8 cellular contexts compared by ENCODE assay signal in the genomic region with DNA sequence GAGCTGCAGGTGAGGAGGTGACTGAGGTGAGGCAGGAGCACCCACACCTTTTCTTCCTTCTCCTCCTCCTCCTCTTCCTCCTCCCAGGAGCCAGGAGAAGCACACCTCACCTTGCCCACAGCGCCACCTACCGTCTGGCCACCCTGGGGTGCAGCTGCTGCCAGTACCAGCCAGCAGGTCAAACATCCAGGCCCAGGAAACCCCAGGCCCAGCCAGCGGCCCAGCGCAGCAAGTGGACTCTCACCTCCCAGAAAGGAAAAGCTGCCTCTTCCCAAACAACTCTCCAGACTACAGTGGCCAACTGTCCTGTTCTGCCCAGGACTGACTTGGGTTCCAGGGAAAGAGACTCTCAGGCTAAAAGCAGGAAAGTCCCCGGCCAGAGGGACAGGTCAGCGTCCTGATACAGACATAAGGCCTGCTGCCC. TPM values are rescaled to one million over a fixed set of nuclear protein-coding genes. Genes with fewer than 3 reads are reported as not detected.
DNase-seq lines count a peak whose midpoint lies in the region; ATAC-seq, FAIRE-seq and TF ChIP-seq lines count a peak whose summit lies in the region.

No MANE protein-coding gene starts in this region.

- H3K4me1 Mint-ChIP-seq in astrocyte (ENCODE audit: low read depth, unreplicated experiment), result no peaks in the 10 kb centered on the region

- H3K9me3 Mint-ChIP-seq in astrocyte (ENCODE audit: unreplicated experiment), result no peaks in the 10 kb centered on the region

- no peaks in the 10 kb centered on the region for H3F3A ChIP-seq in SU-DHL-6 (ENCODE audit: insufficient read depth)

- H3K36me3 Mint-ChIP-seq in astrocyte (ENCODE audit: low read depth, unreplicated experiment), result no peaks in the 10 kb centered on the region

- H3K79me2 ChIP-seq in SU-DHL-6 (ENCODE audit: insufficient read depth, low read length) (no peaks in the 10 kb centered on the region), astrocyte (ENCODE audit: insufficient read depth, low read length) (no peaks in the 10 kb centered on the region)

- FAIRE-seq in astrocyte (lab: Jason Lieb, UNC), result no peak

- H3K36me3 ChIP-seq in SU-DHL-6 (ENCODE audit: low read length) (no peaks in the 10 kb centered on the region), astrocyte (ENCODE audit: insufficient read depth, low read length) (no peaks in the 10 kb centered on the region)

- H3K4me2 ChIP-seq in SU-DHL-6 (ENCODE audit: low read depth, low read length, poor library complexity, severe bottlenecking), result no peak overlapping the region
- H3K4me2 ChIP-seq in astrocyte (ENCODE audit: low read length), result no peak overlapping the region

- no peaks in the 10 kb centered on the region for H3K9me2 ChIP-seq in SU-DHL-6 (replicated peaks; ENCODE audit: insufficient read depth, low read length)

- TF ChIP-seq CTCF in SU-DHL-6 (IDR thresholded peaks at IDR 0.05; ENCODE audit: insufficient read depth, low read length, poor library complexity, severe bottlenecking) (peak; percentile 45), astrocyte (IDR thresholded peaks at IDR 0.05; ENCODE audit: insufficient read depth, low read depth, low read length) (peak; percentile 57)

- H3K27me3 Mint-ChIP-seq in astrocyte (ENCODE audit: low read depth, unreplicated experiment), result peaks cover 19% of the 10 kb centered on the region

- H3K9ac ChIP-seq in SU-DHL-6 (ENCODE audit: low read length), result no peak overlapping the region
- H3K9ac ChIP-seq in astrocyte (ENCODE audit: low read length), result no peak overlapping the region

- no peaks in the 10 kb centered on the region for H3K4me1 ChIP-seq in astrocyte (ENCODE audit: insufficient read depth, low read length)

- H3K4me3 ChIP-seq in SU-DHL-6 (ENCODE audit: insufficient read depth, low read length, poor library complexity, severe bottlenecking), result no peak overlapping the region
- no peak overlapping the region for H3K4me3 ChIP-seq in astrocyte (ENCODE audit: insufficient read depth, low read depth, low read length)

- H3K4me3 Mint-ChIP-seq in astrocyte (ENCODE audit: unreplicated experiment), result no peak overlapping the region

- H3K27me3 ChIP-seq in SU-DHL-6 (ENCODE audit: low read length), result no peaks in the 10 kb centered on the region
- H3K27me3 ChIP-seq in astrocyte (ENCODE audit: insufficient read depth, low read length), result no peaks in the 10 kb centered on the region

- H2AFZ ChIP-seq in SU-DHL-6 (ENCODE audit: low read depth, low read length, severe bottlenecking) (no peak overlapping the region), astrocyte (ENCODE audit: low read depth, low read length) (no peak overlapping the region)

- H3K27ac ChIP-seq in SU-DHL-6 (ENCODE audit: low read depth, low read length) (no peak overlapping the region), astrocyte (ENCODE audit: low read depth, low read length) (no peak overlapping the region)

- H4K20me1 ChIP-seq in SU-DHL-6 (ENCODE audit: low read depth, low read length), result no peaks in the 10 kb centered on the region; the same call in 1 of the 2 replicates
- peaks cover 77% of the 10 kb centered on the region for H4K20me1 ChIP-seq in astrocyte (ENCODE audit: insufficient read depth, low read length)

- DNase-seq in COLO829 (ENCODE audit: low spot score), result peak; percentile 62
- peak; percentile 57 for DNase-seq in HT1080 (ENCODE audit: low read depth)
- DNase-seq in astrocyte (ENCODE audit: low read depth), result no peak
- DNase-seq in iPS-NIHi7 (ENCODE audit: extremely low spot score), result peak; percentile 95
- DNase-seq in stimulated activated CD4-positive, alpha-beta T cell treated with anti-CD3 and anti-CD28 coated beads, Interleukin-2, amount 100 ng/mL, for 48 hours, result peak; percentile 66 to 70
- DNase-seq in GOT3 (lab: John Stamatoyannopoulos, UW), result no peak

- no peak for ATAC-seq in GM21381 (IDR thresholded peaks at IDR 0.05; ENCODE audit: unreplicated experiment)

- H3K9me3 ChIP-seq in SU-DHL-6 (ENCODE audit: insufficient read depth, low read length), result no peaks in the 10 kb centered on the region
- no peaks in the 10 kb centered on the region for H3K9me3 ChIP-seq in astrocyte (ENCODE audit: insufficient read depth, low read depth, low read length)

- H3K27ac Mint-ChIP-seq in astrocyte (ENCODE audit: unreplicated experiment), result no peak overlapping the region

RNA-seq across cellular contexts. Expression of a gene that starts 22.7 kb away (rescaled TPM):
- total RNA-seq in HT1080 (2014; rRNA removed; shearing (Covaris generic)), result 79.9 and 89.8 TPM in 2 replicates
- 57.7 and 64.2 TPM in 2 replicates for polyA plus RNA-seq in HT1080 (2015; cell fraction: cytosol; rRNA removed)
- polyA plus RNA-seq in HT1080 (2015; cell fraction: nucleus; rRNA removed), result 20.3 and 27.2 TPM in 2 replicates
- 19.5 and 25.4 TPM in 2 replicates for total RNA-seq in astrocyte

Comparison
In these comparisons a context has a peak if more than half of its experiments do, and no peak if none do; other contexts are left out.
1. DNase-seq: peak in COLO829 (single experiment), HT1080 (single experiment), iPS-NIHi7 (single experiment) and stimulated activated CD4-positive, alpha-beta T cell treated with anti-CD3 and anti-CD28 coated beads, Interleukin-2, amount 100 ng/mL, for 48 hours (2 of 2); none in astrocyte (single experiment) and GOT3 (single experiment).